1 cellular context compared by ENCODE assay signal in the genomic region with DNA sequence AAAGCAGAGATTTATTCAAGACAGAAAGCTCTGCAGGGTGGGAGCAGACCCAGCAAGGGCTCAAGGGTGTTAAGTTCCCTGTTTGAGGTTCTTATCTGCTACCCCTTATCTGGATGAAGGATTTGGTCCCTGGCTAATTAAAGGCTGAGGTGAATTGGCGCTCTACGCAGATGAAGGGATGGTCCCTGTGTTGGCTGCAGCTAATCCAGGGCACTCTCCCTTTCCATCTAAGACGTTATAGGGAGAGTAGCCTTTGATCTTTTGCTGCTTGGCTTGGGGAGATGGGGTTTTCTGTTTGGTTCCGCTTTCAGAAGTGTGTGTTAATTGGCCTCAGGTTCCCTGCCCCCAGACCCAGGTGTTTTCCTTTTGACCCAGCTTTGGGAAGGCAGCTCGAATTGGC.
TF ChIP-seq lines count a peak whose summit lies in the region.

No MANE protein-coding gene starts in this region.

TF ChIP-seq in HepG2, 621 proteins besides CTCF, POLR2A, EP300 and RAD21:
- TF ChIP-seq RFXAP (CRISPR knock-in tag; IDR thresholded peaks at IDR 0.05; ENCODE audit: borderline replicate concordance) (no peak), NCOA2 (CRISPR knock-in tag; IDR thresholded peaks at IDR 0.05) (no peak), ZNF230 (CRISPR knock-in tag; IDR thresholded peaks at IDR 0.05) (no peak), ZNF678 (CRISPR knock-in tag; IDR thresholded peaks at IDR 0.05) (no peak), KAT7 (CRISPR knock-in tag; IDR thresholded peaks at IDR 0.05; ENCODE audit: borderline replicate concordance) (no peak), ZNF407 (CRISPR knock-in tag; IDR thresholded peaks at IDR 0.05; ENCODE audit: not compliant biosample characterization) (no peak), ZNF12 (CRISPR knock-in tag; IDR thresholded peaks at IDR 0.05) (no peak), IRF2 (CRISPR knock-in tag; IDR thresholded peaks at IDR 0.05) (no peak), ZNF275 (CRISPR knock-in tag; IDR thresholded peaks at IDR 0.05; ENCODE audit: borderline replicate concordance) (no peak), ESRRA (CRISPR knock-in tag; IDR thresholded peaks at IDR 0.05; ENCODE audit: low read depth) (no peak), HOMEZ (CRISPR knock-in tag; IDR thresholded peaks at IDR 0.05; ENCODE audit: low read depth) (no peak)
TF ChIP-seq in HepG2: peak in this region for 0.
